ENCODE assay signal across 1 cellular context in genomic region chr12:113781415-113782198, GRCh38.
TF ChIP-seq lines count a peak whose summit lies in the region.

No MANE protein-coding gene starts in this region.

TF ChIP-seq in GM23338, 12 proteins besides CTCF, POLR2A, EP300 and RAD21 (continued from another document):
- TF ChIP-seq, protein P1, sequence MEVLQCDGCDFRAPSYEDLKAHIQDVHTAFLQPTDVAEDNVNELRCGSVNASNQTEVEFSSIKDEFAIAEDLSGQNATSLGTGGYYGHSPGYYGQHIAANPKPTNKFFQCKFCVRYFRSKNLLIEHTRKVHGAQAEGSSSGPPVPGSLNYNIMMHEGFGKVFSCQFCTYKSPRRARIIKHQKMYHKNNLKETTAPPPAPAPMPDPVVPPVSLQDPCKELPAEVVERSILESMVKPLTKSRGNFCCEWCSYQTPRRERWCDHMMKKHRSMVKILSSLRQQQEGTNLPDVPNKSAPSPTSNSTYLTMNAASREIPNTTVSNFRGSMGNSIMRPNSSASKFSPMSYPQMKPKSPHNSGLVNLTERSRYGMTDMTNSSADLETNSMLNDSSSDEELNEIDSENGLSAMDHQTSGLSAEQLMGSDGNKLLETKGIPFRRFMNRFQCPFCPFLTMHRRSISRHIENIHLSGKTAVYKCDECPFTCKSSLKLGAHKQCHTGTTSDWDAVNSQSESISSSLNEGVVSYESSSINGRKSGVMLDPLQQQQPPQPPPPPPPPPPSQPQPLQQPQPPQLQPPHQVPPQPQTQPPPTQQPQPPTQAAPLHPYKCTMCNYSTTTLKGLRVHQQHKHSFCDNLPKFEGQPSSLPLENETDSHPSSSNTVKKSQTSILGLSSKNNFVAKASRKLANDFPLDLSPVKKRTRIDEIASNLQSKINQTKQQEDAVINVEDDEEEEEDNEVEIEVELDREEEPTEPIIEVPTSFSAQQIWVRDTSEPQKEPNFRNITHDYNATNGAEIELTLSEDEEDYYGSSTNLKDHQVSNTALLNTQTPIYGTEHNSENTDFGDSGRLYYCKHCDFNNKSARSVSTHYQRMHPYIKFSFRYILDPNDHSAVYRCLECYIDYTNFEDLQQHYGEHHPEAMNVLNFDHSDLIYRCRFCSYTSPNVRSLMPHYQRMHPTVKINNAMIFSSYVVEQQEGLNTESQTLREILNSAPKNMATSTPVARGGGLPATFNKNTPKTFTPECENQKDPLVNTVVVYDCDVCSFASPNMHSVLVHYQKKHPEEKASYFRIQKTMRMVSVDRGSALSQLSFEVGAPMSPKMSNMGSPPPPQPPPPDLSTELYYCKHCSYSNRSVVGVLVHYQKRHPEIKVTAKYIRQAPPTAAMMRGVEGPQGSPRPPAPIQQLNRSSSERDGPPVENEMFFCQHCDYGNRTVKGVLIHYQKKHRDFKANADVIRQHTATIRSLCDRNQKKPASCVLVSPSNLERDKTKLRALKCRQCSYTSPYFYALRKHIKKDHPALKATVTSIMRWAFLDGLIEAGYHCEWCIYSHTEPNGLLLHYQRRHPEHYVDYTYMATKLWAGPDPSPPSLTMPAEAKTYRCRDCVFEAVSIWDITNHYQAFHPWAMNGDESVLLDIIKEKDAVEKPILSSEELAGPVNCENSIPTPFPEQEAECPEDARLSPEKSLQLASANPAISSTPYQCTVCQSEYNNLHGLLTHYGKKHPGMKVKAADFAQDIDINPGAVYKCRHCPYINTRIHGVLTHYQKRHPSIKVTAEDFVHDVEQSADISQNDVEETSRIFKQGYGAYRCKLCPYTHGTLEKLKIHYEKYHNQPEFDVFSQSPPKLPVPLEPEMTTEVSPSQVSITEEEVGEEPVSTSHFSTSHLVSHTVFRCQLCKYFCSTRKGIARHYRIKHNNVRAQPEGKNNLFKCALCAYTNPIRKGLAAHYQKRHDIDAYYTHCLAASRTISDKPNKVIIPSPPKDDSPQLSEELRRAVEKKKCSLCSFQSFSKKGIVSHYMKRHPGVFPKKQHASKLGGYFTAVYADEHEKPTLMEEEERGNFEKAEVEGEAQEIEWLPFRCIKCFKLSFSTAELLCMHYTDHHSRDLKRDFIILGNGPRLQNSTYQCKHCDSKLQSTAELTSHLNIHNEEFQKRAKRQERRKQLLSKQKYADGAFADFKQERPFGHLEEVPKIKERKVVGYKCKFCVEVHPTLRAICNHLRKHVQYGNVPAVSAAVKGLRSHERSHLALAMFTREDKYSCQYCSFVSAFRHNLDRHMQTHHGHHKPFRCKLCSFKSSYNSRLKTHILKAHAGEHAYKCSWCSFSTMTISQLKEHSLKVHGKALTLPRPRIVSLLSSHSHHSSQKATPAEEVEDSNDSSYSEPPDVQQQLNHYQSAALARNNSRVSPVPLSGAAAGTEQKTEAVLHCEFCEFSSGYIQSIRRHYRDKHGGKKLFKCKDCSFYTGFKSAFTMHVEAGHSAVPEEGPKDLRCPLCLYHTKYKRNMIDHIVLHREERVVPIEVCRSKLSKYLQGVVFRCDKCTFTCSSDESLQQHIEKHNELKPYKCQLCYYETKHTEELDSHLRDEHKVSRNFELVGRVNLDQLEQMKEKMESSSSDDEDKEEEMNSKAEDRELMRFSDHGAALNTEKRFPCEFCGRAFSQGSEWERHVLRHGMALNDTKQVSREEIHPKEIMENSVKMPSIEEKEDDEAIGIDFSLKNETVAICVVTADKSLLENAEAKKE (CRISPR knock-in tag; IDR thresholded peaks at IDR 0.05) = no peak
